In genomic region chr17:77332034-77332971, GRCh38 we compare ENCODE assay signal across 8 cellular contexts.
DNase-seq lines count a peak whose midpoint lies in the region; ATAC-seq and TF ChIP-seq lines count a peak whose summit lies in the region.

No MANE protein-coding gene starts in this region.

- peak overlapping the region; percentile 77 for H3K27ac Mint-ChIP-seq in dendritic cell treated with granulocyte-macrophage colony-stimulating factor and Interleukin-4, amounts not matched to agents 40 ng/mL and 50 ng/mL, for 4 days

- peak overlapping the region; percentile 2 for H3K4me2 ChIP-seq in GM23248 (ENCODE audit: unreplicated experiment)
- no peak overlapping the region for H3K4me2 ChIP-seq in skeletal muscle satellite cell (ENCODE audit: low read length)

- H3K9me3 Mint-ChIP-seq in dendritic cell treated with granulocyte-macrophage colony-stimulating factor and Interleukin-4, amounts not matched to agents 40 ng/mL and 50 ng/mL, for 4 days: no peaks in the 10 kb centered on the region

- no peak overlapping the region for H3K4me3 ChIP-seq in GM23248
- no peak overlapping the region for H3K4me3 ChIP-seq in skeletal muscle satellite cell (ENCODE audit: low read length)

- DNase-seq in GM23248 (no peak), T follicular helper cell (ENCODE audit: low read depth) (peak; percentile 45), HEK293T (ENCODE audit: extremely low spot score) (no peak), DMS153 (lab: John Stamatoyannopoulos, UW) (no peak), caudate nucleus (lab: John Stamatoyannopoulos, UW) (no peak)

- H3K9ac ChIP-seq in GM23248: peak overlapping the region; percentile 55
- H3K9ac ChIP-seq in skeletal muscle satellite cell (ENCODE audit: low read depth, low read length): peak overlapping the region; percentile 45

- peaks cover 63% of the 10 kb centered on the region for H3K4me1 Mint-ChIP-seq in dendritic cell treated with granulocyte-macrophage colony-stimulating factor and Interleukin-4, amounts not matched to agents 40 ng/mL and 50 ng/mL, for 4 days (ENCODE audit: low read depth)

- H3K27ac ChIP-seq in GM23248 (peak overlapping the region; percentile 91), caudate nucleus (ENCODE audit: low read depth, low read length) (no peak overlapping the region)

- peaks cover 46% of the 10 kb centered on the region for H3K36me3 Mint-ChIP-seq in dendritic cell treated with granulocyte-macrophage colony-stimulating factor and Interleukin-4, amounts not matched to agents 40 ng/mL and 50 ng/mL, for 4 days (ENCODE audit: low read depth)

- H3K9me2 ChIP-seq in GM23248 (ENCODE audit: insufficient read depth): no peaks in the 10 kb centered on the region

- peaks cover 51% of the 10 kb centered on the region for H3F3A ChIP-seq in GM23248 (ENCODE audit: insufficient read depth)

- 80% methylated on average over 13 of the region's 13 CpGs for WGBS in GM23248 (ENCODE audit: low coverage in 1 of 2, low lambda C conversion rate in 2 of 2, missing lambda C conversion rate in 2 of 2), 2 experiments

- H3K36me3 ChIP-seq in GM23248 (ENCODE audit: low read depth) (peaks cover 5% of the 10 kb centered on the region; the same call in 1 of the 2 replicates), skeletal muscle satellite cell (ENCODE audit: insufficient read depth, low read length) (peaks cover 4% of the 10 kb centered on the region)

- ATAC-seq in GM18520 (IDR thresholded peaks at IDR 0.05; ENCODE audit: unreplicated experiment): no peak

- intact Hi-C loops in dendritic cell treated with granulocyte-macrophage colony-stimulating factor and Interleukin-4, amounts not matched to agents 40 ng/mL and 50 ng/mL, for 4 days (cut with micrococcal nuclease): loop anchor here (5.0 kb wide), 1 partner anchor 40 kb away; no protein-coding TSS in a partner anchor

- H3K4me1 ChIP-seq in GM23248 (ENCODE audit: insufficient read depth) (peaks cover 27% of the 10 kb centered on the region), skeletal muscle satellite cell (ENCODE audit: control insufficient read depth, insufficient read depth, low read length) (peaks cover 38% of the 10 kb centered on the region)

- H4K20me1 ChIP-seq in GM23248 (ENCODE audit: insufficient read depth): no peaks in the 10 kb centered on the region

- no peak overlapping the region for H2AFZ ChIP-seq in GM23248

- CTCF ChIA-PET in HEK293T (lab: Yijun Ruan, JAX): interaction anchor here (1.0 to 2.8 kb wide), 6 partner anchors 14 to 164 kb away, joined by 4 to 14 read pairs (median 8); no protein-coding TSS in a partner anchor

- no peaks in the 10 kb centered on the region for H3K9me3 ChIP-seq in GM23248 (ENCODE audit: low read depth)
- H3K9me3 ChIP-seq in skeletal muscle satellite cell (replicated peaks; ENCODE audit: low read length): peaks cover 5% of the 10 kb centered on the region

- peaks cover 96% of the 10 kb centered on the region for H3K79me2 ChIP-seq in GM23248 (ENCODE audit: insufficient read depth)

- no peak overlapping the region for H3K4me3 Mint-ChIP-seq in dendritic cell treated with granulocyte-macrophage colony-stimulating factor and Interleukin-4, amounts not matched to agents 40 ng/mL and 50 ng/mL, for 4 days

- H3K27me3 ChIP-seq in GM23248 (replicated peaks; ENCODE audit: insufficient read depth) (no peaks in the 10 kb centered on the region), skeletal muscle satellite cell (ENCODE audit: control insufficient read depth, insufficient read depth, low read length) (no peaks in the 10 kb centered on the region)

- POLR2A ChIA-PET in HEK293T (lab: Yijun Ruan, JAX): interaction anchor here (0.7 kb wide), 1 partner anchor 9 kb away, joined by 3 read pairs; no protein-coding TSS in a partner anchor

- H3K27me3 Mint-ChIP-seq in dendritic cell treated with granulocyte-macrophage colony-stimulating factor and Interleukin-4, amounts not matched to agents 40 ng/mL and 50 ng/mL, for 4 days: no peaks in the 10 kb centered on the region

- in situ Hi-C loops in GM23248 (cut with MboI): no loop called here

TF ChIP-seq in HEK293T, 16 proteins besides CTCF, POLR2A, EP300 and RAD21:
- no peak for TF ChIP-seq ZNF384 (IDR thresholded peaks at IDR 0.05)
- TF ChIP-seq PKNOX1 (IDR thresholded peaks at IDR 0.05): no peak
